Comparison of ENCODE assay signal across 22 cellular contexts in the genomic region with DNA sequence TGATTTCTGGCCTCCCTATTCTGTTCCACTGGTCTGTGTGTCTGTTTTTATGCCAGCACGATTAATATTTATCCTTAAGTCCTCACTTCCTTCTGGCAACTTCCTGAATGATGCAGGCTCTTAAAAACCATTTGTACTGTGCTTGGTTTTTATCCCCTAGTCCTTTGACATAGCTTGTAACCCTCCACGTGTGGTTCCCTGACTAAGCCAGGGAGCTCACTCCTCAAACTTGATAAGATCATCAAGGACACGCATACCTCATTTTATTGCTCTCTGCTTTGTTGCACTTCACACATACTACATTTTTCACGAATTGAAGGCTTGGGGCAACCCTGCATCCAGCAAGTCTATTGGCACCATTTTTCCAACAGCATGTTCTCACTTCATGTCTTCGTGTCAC.
DNase-seq lines count a peak whose midpoint lies in the region; ATAC-seq and TF ChIP-seq lines count a peak whose summit lies in the region.
"Had no signal": no experiment of that assay in that cellular context is flagged by ENCODE, and none has a peak within 500 bp of the region (broad histone marks: within the 10 kb centered on the region; RNA-seq: fewer than 3 reads in every experiment).

No MANE protein-coding gene starts in this region.

- H3K9me3 ChIP-seq in H9 (ENCODE audit: control insufficient read depth, low read depth, low read length) (no peaks in the 10 kb centered on the region), PC-3 (ENCODE audit: low read length) (no peaks in the 10 kb centered on the region), osteoblast (ENCODE audit: low read depth, low read length) (no peaks in the 10 kb centered on the region)
- H3K9me3 ChIP-seq: HAP-1 had no signal

- no peaks in the 10 kb centered on the region for H3K79me1 ChIP-seq in H9 (ENCODE audit: insufficient read depth, low read depth, low read length, poor library complexity, severe bottlenecking)

- no peak overlapping the region for H2BK12ac ChIP-seq in H9 (ENCODE audit: insufficient read length, low read depth, low read length)

- H4K20me1 ChIP-seq in H9 (ENCODE audit: control insufficient read depth, insufficient read depth, insufficient read length) = no peaks in the 10 kb centered on the region
- H4K20me1 ChIP-seq in PC-3 (ENCODE audit: low read length) = no peaks in the 10 kb centered on the region
- H4K20me1 ChIP-seq in osteoblast (ENCODE audit: insufficient read depth, low read length) = no peaks in the 10 kb centered on the region
- H4K20me1 ChIP-seq: BLaER1 had no signal

- H3K27ac Mint-ChIP-seq in H9 = no peak overlapping the region
- no peak overlapping the region for H3K27ac Mint-ChIP-seq in natural killer cell treated with Interleukin-12 subunit alpha and Interleukin-12 subunit beta and Interleukin-15 and Interleukin-18, amount 100 ng/mL, for 72 hours
- H3K27ac Mint-ChIP-seq: CD4-positive, alpha-beta T cell; GM23338 had no signal

- no peak overlapping the region for H2AK5ac ChIP-seq in H9 (ENCODE audit: insufficient read length, low read length)

- H3K4me3 ChIP-seq in PC-3 (ENCODE audit: low read length) (no peak overlapping the region), osteoblast (ENCODE audit: insufficient read depth, low read length) (no peak overlapping the region)
- H3K4me3 ChIP-seq: BLaER1, GM23338, HAP-1, SJSA1 had no signal

- H2BK120ac ChIP-seq in H9 (ENCODE audit: low read depth, low read length, poor library complexity, severe bottlenecking) = no peak overlapping the region

- no peak for ATAC-seq in PC-3
- ATAC-seq in GM19035 (IDR thresholded peaks at IDR 0.05; ENCODE audit: unreplicated experiment) = no peak
- ATAC-seq in natural killer cell treated with Interleukin-12 subunit alpha and Interleukin-12 subunit beta and Interleukin-15 and Interleukin-18, amount 100 ng/mL, for 72 hours = no peak
- no peak for ATAC-seq in left lobe of liver
- ATAC-seq: GM23338, HepG2 had no signal

- H3K56ac ChIP-seq in H9 (ENCODE audit: insufficient read length, low read depth, low read length) = no peak overlapping the region

- H2AFZ ChIP-seq in H9 (ENCODE audit: low read length) (no peak overlapping the region), PC-3 (ENCODE audit: low read length) (no peak overlapping the region), osteoblast (ENCODE audit: low read length) (peak overlapping the region; percentile 49)
- H2AFZ ChIP-seq: GM23338 had no signal

- H3T11ph ChIP-seq in H9 (ENCODE audit: low read length) = no peak overlapping the region

- peak; percentile 20 for DNase-seq in CD1c-positive myeloid dendritic cell (ENCODE audit: extremely low spot score)
- no peak for DNase-seq in H9
- peak; percentile 9 for DNase-seq in PC-3
- no peak for DNase-seq in osteoblast (ENCODE audit: insufficient read length, low spot score, missing footprints)
- DNase-seq in natural killer cell treated with Interleukin-12 subunit alpha and Interleukin-12 subunit beta and Interleukin-15 and Interleukin-18, amount 100 ng/mL, for 72 hours (ENCODE audit: low spot score) = no peak
- DNase-seq in left lobe of liver (ENCODE audit: low spot score) = no peak
- DNase-seq: CD4-positive, alpha-beta T cell; GF-D8; Karpas-422; NCI-H1048; NCI-H1417; NCI-H1694; NCI-H2029 treated with DMSO at 0.1 percent for 48 hours; NCI-H526 treated with DMSO at 0.1 percent for 48 hours; Right ventricle myocardium superior; RPMI8226 had no signal

- H3K23me2 ChIP-seq in H9 (ENCODE audit: insufficient read length, low read depth, low read length, poor library complexity, severe bottlenecking) = no peaks in the 10 kb centered on the region

- peaks cover 26 to 35% of the 10 kb centered on the region in 2 experiments for H3K9me3 Mint-ChIP-seq in H9
- H3K9me3 Mint-ChIP-seq in natural killer cell treated with Interleukin-12 subunit alpha and Interleukin-12 subunit beta and Interleukin-15 and Interleukin-18, amount 100 ng/mL, for 72 hours = peaks cover 7% of the 10 kb centered on the region

- H4K8ac ChIP-seq in H9 (replicated peaks; ENCODE audit: insufficient read length, low read depth, low read length) = no peak overlapping the region

- CTCF ChIA-PET in PC-3 (lab: Charles Lee) = no interaction called here

- TF ChIP-seq CTCF in H9 (conservative IDR thresholded peaks at IDR 0.05) (no peak), PC-3 (conservative IDR thresholded peaks at IDR 0.05; ENCODE audit: low read depth, low read length) (no peak), osteoblast (IDR thresholded peaks at IDR 0.05; ENCODE audit: extremely low read depth, low read depth, low read length) (no peak)

- peaks cover 13 to 32% (median 29%) of the 10 kb centered on the region in 3 experiments for H3K36me3 Mint-ChIP-seq in H9 (ENCODE audit: insufficient read depth in 1 of 3, low read depth in 3 of 3)
- peaks cover 17% of the 10 kb centered on the region for H3K36me3 Mint-ChIP-seq in natural killer cell treated with Interleukin-12 subunit alpha and Interleukin-12 subunit beta and Interleukin-15 and Interleukin-18, amount 100 ng/mL, for 72 hours

- H3K27me3 ChIP-seq in H9 (ENCODE audit: insufficient read depth, low read length) = no peaks in the 10 kb centered on the region
- no peaks in the 10 kb centered on the region for H3K27me3 ChIP-seq in PC-3 (ENCODE audit: low read length)
- H3K27me3 ChIP-seq in osteoblast (ENCODE audit: insufficient read depth, low read length) = no peaks in the 10 kb centered on the region
- H3K27me3 ChIP-seq: BLaER1, SJSA1 had no signal

- H2BK15ac ChIP-seq in H9 (ENCODE audit: low read depth, low read length) = no peak overlapping the region

- WGBS in H9 (ENCODE audit: extremely low coverage, insufficient read length, low lambda C conversion rate) = no CpG with 5 or more reads among the region's 5 CpGs

- no peak overlapping the region for H3K4ac ChIP-seq in H9 (ENCODE audit: low read depth, low read length)

- H3K36me3 ChIP-seq in PC-3 (ENCODE audit: low read depth, low read length) (no peaks in the 10 kb centered on the region; the same call in 1 of the 2 replicates), osteoblast (ENCODE audit: insufficient read depth, low read length) (no peaks in the 10 kb centered on the region)
- H3K36me3 ChIP-seq: BLaER1, HAP-1, SJSA1 had no signal

- H3K9ac ChIP-seq in H9 (ENCODE audit: extremely low read depth, insufficient read length, low read length) = no peak overlapping the region
- no peak overlapping the region for H3K9ac ChIP-seq in PC-3 (ENCODE audit: low read length)
- H3K9ac ChIP-seq: BLaER1 had no signal

- H4K91ac ChIP-seq in H9 (ENCODE audit: insufficient read length, low read depth, low read length) = no peak overlapping the region

- intact Hi-C loops in PC-3 (cut with micrococcal nuclease) = no loop called here

- peak overlapping the region; percentile 64 for H3K18ac ChIP-seq in H9 (ENCODE audit: insufficient read length, low read depth, low read length)

- H3K4me1 ChIP-seq in H9 (ENCODE audit: insufficient read depth, low read length) (peaks cover 5% of the 10 kb centered on the region), PC-3 (ENCODE audit: insufficient read depth, low read length) (peaks cover 12% of the 10 kb centered on the region; the same call in 1 of the 2 replicates), osteoblast (ENCODE audit: insufficient read depth, low read length) (no peaks in the 10 kb centered on the region)
- H3K4me1 ChIP-seq: BLaER1, HAP-1 had no signal

- BruUV-seq in PC-3 (replicated peaks; lab: Mats Ljungman, UMichigan) = no TSS peak

- no peak overlapping the region for H3K4me3 Mint-ChIP-seq in H9
- H3K4me3 Mint-ChIP-seq in natural killer cell treated with Interleukin-12 subunit alpha and Interleukin-12 subunit beta and Interleukin-15 and Interleukin-18, amount 100 ng/mL, for 72 hours = no peak overlapping the region
- H3K4me3 Mint-ChIP-seq: CD4-positive, alpha-beta T cell; GM23338 had no signal

- H2BK5ac ChIP-seq in H9 (ENCODE audit: insufficient read length, low read length) = no peak overlapping the region

- peaks cover 6 to 13% of the 10 kb centered on the region in 2 experiments; a peak in 3 of 4 replicates for H3K4me1 Mint-ChIP-seq in H9
- peaks cover 8% of the 10 kb centered on the region in 2 donors for H3K4me1 Mint-ChIP-seq in natural killer cell treated with Interleukin-12 subunit alpha and Interleukin-12 subunit beta and Interleukin-15 and Interleukin-18, amount 100 ng/mL, for 72 hours (ENCODE audit: low read depth in 2 of 2)

- H3K27ac ChIP-seq in H9 (ENCODE audit: insufficient read length, low read depth, low read length) (no peak overlapping the region), PC-3 (ENCODE audit: low read length) (no peak overlapping the region), osteoblast (ENCODE audit: low read depth, low read length) (no peak overlapping the region)
- H3K27ac ChIP-seq: BLaER1, SJSA1 had no signal

- H3K79me2 ChIP-seq in H9 (ENCODE audit: insufficient read depth, low read length) = no peaks in the 10 kb centered on the region
- H3K79me2 ChIP-seq in PC-3 (ENCODE audit: low read length) = no peaks in the 10 kb centered on the region
- no peaks in the 10 kb centered on the region for H3K79me2 ChIP-seq in osteoblast (ENCODE audit: insufficient read depth, low read length)

- H3K14ac ChIP-seq in H9 (ENCODE audit: insufficient read depth, low read length) = no peak overlapping the region

- POLR2A ChIA-PET in PC-3 (lab: Charles Lee; ENCODE audit: unreplicated experiment) = no interaction called here

- H2BK20ac ChIP-seq in H9 (ENCODE audit: low read depth, low read length, poor library complexity, severe bottlenecking) = no peak overlapping the region

- H3K27me3 Mint-ChIP-seq in H9 (ENCODE audit: low read depth) = no peaks in the 10 kb centered on the region; the same call in 1 of the 2 replicates
- H3K27me3 Mint-ChIP-seq in natural killer cell treated with Interleukin-12 subunit alpha and Interleukin-12 subunit beta and Interleukin-15 and Interleukin-18, amount 100 ng/mL, for 72 hours = peaks cover 54 to 80% of the 10 kb centered on the region in 2 donors

- no peaks in the 10 kb centered on the region for H3K9me2 ChIP-seq in PC-3 (replicated peaks; ENCODE audit: low read length)

- H4K5ac ChIP-seq in H9 (ENCODE audit: insufficient read length, low read depth, low read length) = no peak overlapping the region

- H3K4me2 ChIP-seq in H9 (ENCODE audit: insufficient read depth, insufficient read length, low read length) = no peak overlapping the region
- H3K4me2 ChIP-seq in PC-3 (ENCODE audit: low read length) = no peak overlapping the region
- H3K4me2 ChIP-seq in osteoblast (ENCODE audit: insufficient read depth, low read length) = no peak overlapping the region
- H3K4me2 ChIP-seq: BLaER1, GM23338 had no signal

- no peaks in the 10 kb centered on the region for H3F3A ChIP-seq in PC-3 (ENCODE audit: low read length, unreplicated experiment)

- no peak overlapping the region for H3K23ac ChIP-seq in H9 (ENCODE audit: insufficient read length, low read depth, low read length)

Comparison
In these comparisons a context has a peak if more than half of its experiments do, and no peak if none do; other contexts are left out.
1. DNase-seq: peak in CD1c-positive myeloid dendritic cell (single experiment) and PC-3 (single experiment); none in H9 (single experiment), osteoblast (single experiment), natural killer cell treated with Interleukin-12 subunit alpha and Interleukin-12 subunit beta and Interleukin-15 and Interleukin-18, amount 100 ng/mL, for 72 hours (single experiment) and left lobe of liver (single experiment).